In the genomic region with DNA sequence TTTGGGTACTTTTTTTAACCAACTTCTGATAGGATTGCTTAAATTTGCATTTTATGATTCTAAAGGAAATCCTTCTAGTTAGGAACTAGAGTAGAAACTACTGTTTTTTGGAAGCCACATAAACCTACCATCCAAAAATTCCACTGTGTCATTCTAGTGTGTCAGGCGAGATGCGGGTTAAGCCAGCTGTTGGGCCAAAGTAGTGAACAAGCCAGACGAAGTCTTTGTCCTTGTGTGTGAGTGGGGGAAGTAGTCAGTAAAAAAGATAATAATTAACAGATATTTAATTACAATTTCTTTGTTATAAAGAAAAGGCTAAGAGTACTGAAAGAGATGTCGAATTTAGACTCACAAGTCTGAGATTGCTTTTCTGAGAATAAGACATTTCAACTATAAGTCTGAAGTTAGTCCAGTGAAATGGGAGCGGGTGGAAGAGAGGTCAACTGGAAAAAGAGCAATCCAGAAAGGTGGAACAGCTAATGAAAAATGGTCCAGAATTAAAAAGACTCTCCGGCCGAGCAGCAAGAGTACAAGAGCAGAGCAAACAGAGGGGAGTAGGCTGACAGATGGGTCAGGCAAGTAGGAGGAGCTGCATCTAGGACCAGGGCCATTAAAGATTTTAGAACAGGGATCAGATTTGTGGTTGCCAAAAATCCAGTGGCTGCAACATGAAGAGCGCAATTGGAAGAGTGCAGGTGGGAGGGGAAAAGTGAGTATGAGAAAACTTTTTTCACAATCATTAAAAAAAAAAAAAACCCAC, we compare ENCODE assay signal across 8 cellular contexts. TPM values are rescaled to one million over a fixed set of nuclear protein-coding genes. Genes with fewer than 3 reads are reported as not detected.
DNase-seq lines count a peak whose midpoint lies in the region; ATAC-seq and TF ChIP-seq lines count a peak whose summit lies in the region.

No MANE protein-coding gene starts in this region.

- POLR2A ChIA-PET in activated CD4-positive, alpha-beta T cell treated with anti-CD3 and anti-CD28 coated beads for 36 hours (lab: Charles Lee), result no interaction called here

- no peaks in the 10 kb centered on the region for H3K36me3 Mint-ChIP-seq in activated CD4-positive, alpha-beta T cell treated with anti-CD3 and anti-CD28 coated beads for 36 hours (ENCODE audit: low read depth)
- H3K36me3 Mint-ChIP-seq in stimulated activated naive B cell treated with anti-CD40 and anti-IgM and Interleukin-4, amounts not matched to agents 10 μg/mL and 1 μg/mL and 100 μg/mL, for 72 hours, result peaks cover 3 to 10% of the 10 kb centered on the region in 2 donors

- DNase-seq in activated CD4-positive, alpha-beta T cell treated with anti-CD3 and anti-CD28 coated beads for 36 hours, result no peak
- DNase-seq in activated CD4-positive, alpha-beta T cell treated with anti-CD3 and anti-CD28 coated beads for 4 hours, result no peak
- no peak for DNase-seq in skeletal muscle cell (ENCODE audit: low read depth)
- DNase-seq in stimulated activated naive B cell treated with anti-CD40 and anti-IgM and Interleukin-4, amounts not matched to agents 10 μg/mL and 1 μg/mL and 100 μg/mL, for 72 hours, result no peak

- peaks cover 19% of the 10 kb centered on the region for H3K4me1 Mint-ChIP-seq in activated CD4-positive, alpha-beta T cell treated with anti-CD3 and anti-CD28 coated beads for 36 hours
- H3K4me1 Mint-ChIP-seq in stimulated activated naive B cell treated with anti-CD40 and anti-IgM and Interleukin-4, amounts not matched to agents 10 μg/mL and 1 μg/mL and 100 μg/mL, for 72 hours, result peaks cover 6 to 31% of the 10 kb centered on the region in 2 donors

- no peak overlapping the region for H3K27ac Mint-ChIP-seq in activated CD4-positive, alpha-beta T cell treated with anti-CD3 and anti-CD28 coated beads for 36 hours
- H3K27ac Mint-ChIP-seq in stimulated activated naive B cell treated with anti-CD40 and anti-IgM and Interleukin-4, amounts not matched to agents 10 μg/mL and 1 μg/mL and 100 μg/mL, for 72 hours, result no peak overlapping the region

- no peak for ATAC-seq in activated CD4-positive, alpha-beta T cell treated with anti-CD3 and anti-CD28 coated beads for 36 hours
- ATAC-seq in HG02759 (IDR thresholded peaks at IDR 0.05; ENCODE audit: unreplicated experiment) (no peak), HG03135 (IDR thresholded peaks at IDR 0.05; ENCODE audit: unreplicated experiment) (no peak)
- no peak for ATAC-seq in stimulated activated naive B cell treated with anti-CD40 and anti-IgM and Interleukin-4, amounts not matched to agents 10 μg/mL and 1 μg/mL and 100 μg/mL, for 72 hours (replicated peaks)

- H3K9me3 Mint-ChIP-seq in activated CD4-positive, alpha-beta T cell treated with anti-CD3 and anti-CD28 coated beads for 36 hours (ENCODE audit: low read depth), result no peaks in the 10 kb centered on the region
- peaks cover 0 to 3% of the 10 kb centered on the region in 2 donors for H3K9me3 Mint-ChIP-seq in stimulated activated naive B cell treated with anti-CD40 and anti-IgM and Interleukin-4, amounts not matched to agents 10 μg/mL and 1 μg/mL and 100 μg/mL, for 72 hours

- CTCF ChIA-PET in activated CD4-positive, alpha-beta T cell treated with anti-CD3 and anti-CD28 coated beads for 36 hours (lab: Charles Lee), result interaction anchor here (0.6 to 2.2 kb wide), 2 partner anchors 161 to 185 kb away, joined by 3 to 11 read pairs; no protein-coding TSS in a partner anchor

- no peak for TF ChIP-seq CTCF in VCaP (conservative IDR thresholded peaks at IDR 0.05)

- peak overlapping the region; percentile 85 for H3K27ac ChIP-seq in VCaP

- H3K4me3 Mint-ChIP-seq in activated CD4-positive, alpha-beta T cell treated with anti-CD3 and anti-CD28 coated beads for 36 hours, result peak overlapping the region; percentile 73
- H3K4me3 Mint-ChIP-seq in stimulated activated naive B cell treated with anti-CD40 and anti-IgM and Interleukin-4, amounts not matched to agents 10 μg/mL and 1 μg/mL and 100 μg/mL, for 72 hours, result no peak overlapping the region

- intact Hi-C loops in activated CD4-positive, alpha-beta T cell treated with anti-CD3 and anti-CD28 coated beads for 36 hours (cut with DNase I, micrococcal nuclease), result loop anchor here (5.0 to 10.0 kb wide), 6 partner anchors 93 to 660 kb away; a partner anchor contains a TSS

- H3K4me3 ChIP-seq in iPS-11a (ENCODE audit: low read depth, low read length) (peak overlapping the region; percentile 71), skeletal muscle cell (ENCODE audit: low read depth, low read length) (peak overlapping the region; percentile 92)

- H3K27me3 Mint-ChIP-seq in activated CD4-positive, alpha-beta T cell treated with anti-CD3 and anti-CD28 coated beads for 36 hours, result no peaks in the 10 kb centered on the region
- peaks cover 0 to 6% of the 10 kb centered on the region in 2 donors for H3K27me3 Mint-ChIP-seq in stimulated activated naive B cell treated with anti-CD40 and anti-IgM and Interleukin-4, amounts not matched to agents 10 μg/mL and 1 μg/mL and 100 μg/mL, for 72 hours

RNA-seq across cellular contexts. Expression of a gene that starts 1.5 kb away (rescaled TPM):
- 1 to 10 TPM; 2.2 to 2.4 TPM for total RNA-seq in activated CD4-positive, alpha-beta T cell treated with anti-CD3 and anti-CD28 coated beads for 36 hours
